In genomic region chr11:115674176-115674575, GRCh38 we compare ENCODE assay signal across 1 cellular context.
TF ChIP-seq lines count a peak whose summit lies in the region.

No MANE protein-coding gene starts in this region.

TF ChIP-seq in WTC11, 78 proteins besides CTCF, POLR2A, EP300 and RAD21 (continued from another document):
- no peak for TF ChIP-seq ZNF532 (CRISPR knock-in tag; IDR thresholded peaks at IDR 0.05; ENCODE audit: borderline replicate concordance)
- no peak for TF ChIP-seq FOXJ3 (CRISPR knock-in tag; IDR thresholded peaks at IDR 0.05; ENCODE audit: borderline replicate concordance)
- no peak for TF ChIP-seq SP1 (CRISPR knock-in tag; conservative IDR thresholded peaks at IDR 0.05)
